Comparison of ENCODE assay signal across 22 cellular contexts in the genomic region with DNA sequence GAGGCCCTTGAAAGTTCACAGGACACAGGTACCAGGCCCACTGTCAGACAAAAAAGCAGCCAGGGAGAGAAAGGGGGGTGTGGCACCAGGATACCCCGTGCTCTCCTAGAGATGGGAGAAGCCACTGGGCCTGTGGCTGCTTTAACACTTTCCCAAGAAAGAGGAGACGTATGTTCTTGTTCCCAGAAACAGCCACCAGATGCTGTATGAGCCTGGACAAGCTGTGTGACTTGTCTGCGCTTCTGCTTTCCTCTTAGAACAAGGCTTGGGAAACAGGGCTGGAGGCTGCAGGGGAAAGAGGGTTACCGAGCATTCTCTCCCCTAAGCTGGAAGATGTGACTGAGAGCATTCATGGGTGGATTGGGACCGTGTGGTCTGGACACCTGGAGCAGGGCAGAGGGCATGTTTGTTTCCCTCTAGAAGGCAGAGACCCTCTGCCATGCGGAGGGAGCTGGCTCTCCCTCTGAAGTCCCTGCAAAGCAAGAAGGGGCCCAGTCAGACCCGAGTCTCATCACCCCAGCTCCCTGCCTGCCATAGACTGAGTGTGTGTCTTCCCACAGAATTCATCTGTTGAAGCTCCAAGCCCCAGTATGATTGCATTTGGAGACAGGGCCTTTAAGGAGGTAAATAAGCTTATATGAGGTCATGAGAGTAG.
"Had no signal": no experiment of that assay in that cellular context is flagged by ENCODE, and none has a peak within 500 bp of the region (broad histone marks: within the 10 kb centered on the region; RNA-seq: fewer than 3 reads in every experiment).

No MANE protein-coding gene starts in this region.

- DNase-seq: activated CD4-positive, alpha-beta T cell treated with anti-CD3 and anti-CD28 coated beads, Interleukin-2, amount 10 ng/mL, durations not matched to agents 7 days and 5 days; activated CD8-positive, alpha-beta memory T cell treated with anti-CD3 and anti-CD28 coated beads, Interleukin-2, amount 10 ng/mL, durations not matched to agents 7 days and 5 days; activated CD8-positive, alpha-beta T cell treated with anti-CD3 and anti-CD28 coated beads for 36 hours; activated T-cell treated with anti-CD3 and anti-CD28 coated beads, Interleukin-2, amount 50 U/mL, for 1 hour; foreskin fibroblast; kidney; lower lobe of right lung; mesendoderm; naive thymus-derived CD4-positive, alpha-beta T cell; psoas muscle; right cardiac atrium; stimulated activated CD4-positive, alpha-beta T cell treated with anti-CD3 and anti-CD28 coated beads, Interleukin-1b, Interleukin-23, amount 100 ng/mL, for 48 hours; substantia nigra; tibial artery; uterus had no signal

- ATAC-seq: activated CD4-positive, CD25-positive, alpha-beta regulatory T cell treated with anti-CD3 and anti-CD28 coated beads, Interleukin-2, amount 50 U/mL, for 24 hours; activated CD8-positive, alpha-beta memory T cell treated with anti-CD3 and anti-CD28 coated beads, Interleukin-2, amount 10 ng/mL, durations not matched to agents 7 days and 5 days; activated CD8-positive, alpha-beta T cell treated with anti-CD3 and anti-CD28 coated beads for 36 hours; lower lobe of right lung; naive thymus-derived CD4-positive, alpha-beta T cell; psoas muscle; right cardiac atrium had no signal

- H3K36me3 ChIP-seq: adrenal gland, ascending aorta, lower lobe of right lung, neural progenitor cell, tibial artery, uterus had no signal

- H3K4me1 ChIP-seq: adrenal gland, lower lobe of right lung, psoas muscle had no signal

- H3K4me1 Mint-ChIP-seq: activated CD4-positive, alpha-beta T cell treated with anti-CD3 and anti-CD28 coated beads, Interleukin-2, amount 10 ng/mL, durations not matched to agents 7 days and 5 days; activated CD8-positive, alpha-beta memory T cell treated with anti-CD3 and anti-CD28 coated beads, Interleukin-2, amount 10 ng/mL, durations not matched to agents 7 days and 5 days; central memory CD8-positive, alpha-beta T cell; naive thymus-derived CD4-positive, alpha-beta T cell had no signal

- H3K4me3 Mint-ChIP-seq: activated CD4-positive, alpha-beta T cell treated with anti-CD3 and anti-CD28 coated beads, Interleukin-2, amount 10 ng/mL, durations not matched to agents 7 days and 5 days; activated CD8-positive, alpha-beta memory T cell treated with anti-CD3 and anti-CD28 coated beads, Interleukin-2, amount 10 ng/mL, durations not matched to agents 7 days and 5 days; activated CD8-positive, alpha-beta T cell treated with anti-CD3 and anti-CD28 coated beads for 36 hours; activated naive CD8-positive, alpha-beta T cell; central memory CD8-positive, alpha-beta T cell; naive thymus-derived CD4-positive, alpha-beta T cell; neural progenitor cell; stimulated activated naive CD8-positive, alpha-beta T cell treated with anti-CD3 and anti-CD28 coated beads, Interleukin-15, Interleukin-2, amounts not matched to agents 100 ng/mL and 50 ng/mL, for 24 hours had no signal

- H3K9me3 ChIP-seq: adrenal gland, ascending aorta, lower lobe of right lung, psoas muscle, tibial artery, uterus had no signal

- H3K4me3 ChIP-seq: adrenal gland, ascending aorta, lower lobe of right lung, neural progenitor cell, psoas muscle, tibial artery, uterus had no signal

- H3K27ac Mint-ChIP-seq: activated CD4-positive, alpha-beta T cell treated with anti-CD3 and anti-CD28 coated beads, Interleukin-2, amount 10 ng/mL, durations not matched to agents 7 days and 5 days; activated CD8-positive, alpha-beta memory T cell treated with anti-CD3 and anti-CD28 coated beads, Interleukin-2, amount 10 ng/mL, durations not matched to agents 7 days and 5 days; activated CD8-positive, alpha-beta T cell treated with anti-CD3 and anti-CD28 coated beads for 36 hours; activated naive CD8-positive, alpha-beta T cell; naive thymus-derived CD4-positive, alpha-beta T cell; neural progenitor cell; stimulated activated naive CD8-positive, alpha-beta T cell treated with anti-CD3 and anti-CD28 coated beads, Interleukin-15, Interleukin-2, amounts not matched to agents 100 ng/mL and 50 ng/mL, for 24 hours had no signal

- H3K27me3 ChIP-seq: adrenal gland, ascending aorta, neural progenitor cell, uterus had no signal

- H3K27ac ChIP-seq: adrenal gland, ascending aorta, lower lobe of right lung, neural progenitor cell, psoas muscle, tibial artery, uterus had no signal

- H3K36me3 Mint-ChIP-seq: activated CD8-positive, alpha-beta memory T cell treated with anti-CD3 and anti-CD28 coated beads, Interleukin-2, amount 10 ng/mL, durations not matched to agents 7 days and 5 days; activated naive CD8-positive, alpha-beta T cell; naive thymus-derived CD4-positive, alpha-beta T cell; neural progenitor cell had no signal

- H3K9me3 Mint-ChIP-seq: activated CD4-positive, alpha-beta T cell treated with anti-CD3 and anti-CD28 coated beads, Interleukin-2, amount 10 ng/mL, durations not matched to agents 7 days and 5 days; activated CD8-positive, alpha-beta T cell treated with anti-CD3 and anti-CD28 coated beads for 36 hours; central memory CD8-positive, alpha-beta T cell; naive thymus-derived CD4-positive, alpha-beta T cell; neural progenitor cell; stimulated activated naive CD8-positive, alpha-beta T cell treated with anti-CD3 and anti-CD28 coated beads, Interleukin-15, Interleukin-2, amounts not matched to agents 100 ng/mL and 50 ng/mL, for 24 hours had no signal
